Comparison of ENCODE assay signal across 1 cellular context in genomic region chr2:158359846-158360245, GRCh38.
TF ChIP-seq lines count a peak whose summit lies in the region.

No MANE protein-coding gene starts in this region.

TF ChIP-seq in GM12878, 131 proteins besides CTCF, POLR2A, EP300 and RAD21 (continued from another document):
- TF ChIP-seq PRDM15 (CRISPR knock-in tag; IDR thresholded peaks at IDR 0.05) (no peak), RUNX3 (IDR thresholded peaks at IDR 0.05; ENCODE audit: low read length) (peak; percentile 54; the same call in 1 of the 2 replicates)
